10 cellular contexts compared by ENCODE assay signal in the genomic region with DNA sequence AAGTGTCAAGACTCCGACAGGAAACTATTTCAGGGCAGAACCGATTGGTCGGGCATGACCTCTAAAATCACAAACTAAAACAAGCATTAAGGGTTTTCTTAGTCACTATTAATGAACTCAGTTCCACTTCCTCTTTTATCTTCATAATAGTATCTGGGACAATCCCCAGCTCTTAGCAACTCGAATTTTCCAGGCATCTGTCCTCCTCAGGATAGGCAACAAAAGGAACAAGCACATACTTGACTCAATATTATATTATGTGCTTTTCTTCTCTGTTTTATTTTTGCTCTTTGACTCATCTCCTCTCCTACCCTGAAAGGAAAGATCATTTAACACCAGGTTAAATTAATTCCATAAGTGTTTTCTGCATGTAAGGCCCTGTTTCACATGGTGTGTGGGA.
DNase-seq lines count a peak whose midpoint lies in the region; ATAC-seq, FAIRE-seq and TF ChIP-seq lines count a peak whose summit lies in the region.
"Had no signal": no experiment of that assay in that cellular context is flagged by ENCODE, and none has a peak within 500 bp of the region (broad histone marks: within the 10 kb centered on the region; RNA-seq: fewer than 3 reads in every experiment).

No MANE protein-coding gene starts in this region.

- no peaks in the 10 kb centered on the region for H3K79me2 ChIP-seq in DOHH2 (ENCODE audit: control insufficient read depth, low read length)
- H3K79me2 ChIP-seq in GM12878 (ENCODE audit: control insufficient read depth, insufficient read depth, low read length), result no peaks in the 10 kb centered on the region

- ATAC-seq in GM19397 (IDR thresholded peaks at IDR 0.05; ENCODE audit: unreplicated experiment) (peak; percentile 58), HG03175 (IDR thresholded peaks at IDR 0.05; ENCODE audit: unreplicated experiment) (peak; percentile 70), GM12878 (peak; percentile 85)

- no peaks in the 10 kb centered on the region for H3K36me3 ChIP-seq in DOHH2 (ENCODE audit: control insufficient read depth, low read length)
- H3K36me3 ChIP-seq in GM12878 (ENCODE audit: control insufficient read depth in 2 of 2, insufficient read depth in 2 of 2, low read length in 1 of 2), result no peaks in the 10 kb centered on the region
- H3K36me3 ChIP-seq: transverse colon had no signal

- H4K20me1 ChIP-seq in DOHH2 (ENCODE audit: control insufficient read depth, insufficient read depth, low read depth, low read length) (no peaks in the 10 kb centered on the region), GM12878 (ENCODE audit: control insufficient read depth, insufficient read depth) (no peaks in the 10 kb centered on the region)

- peak overlapping the region; percentile 43 for H3K4me2 ChIP-seq in DOHH2 (ENCODE audit: low read length)
- H3K4me2 ChIP-seq in GM12878 (ENCODE audit: control insufficient read depth, insufficient read depth), result no peak overlapping the region

- CTCF ChIA-PET in GM12878 (lab: Yijun Ruan, JAX), result no interaction called here

- no TSS peak for BruUV-seq in GM12878 (replicated peaks; lab: Mats Ljungman, UMichigan)

- no peaks in the 10 kb centered on the region for H3F3A ChIP-seq in DOHH2 (ENCODE audit: control insufficient read depth, insufficient read depth)

- H3K27ac ChIP-seq in DOHH2 (ENCODE audit: low read depth, low read length) (no peak overlapping the region), GM12878 (ENCODE audit: control insufficient read depth, insufficient read depth) (no peak overlapping the region)
- H3K27ac ChIP-seq: C4-2B, transverse colon had no signal

- peaks cover 14% of the 10 kb centered on the region for H3K4me1 ChIP-seq in DOHH2 (ENCODE audit: control insufficient read depth, low read length)
- H3K4me1 ChIP-seq in GM12878 (ENCODE audit: control insufficient read depth, insufficient read depth, low read length), result peaks cover 11% of the 10 kb centered on the region
- H3K4me1 ChIP-seq: transverse colon had no signal

- H3K9me2 ChIP-seq in DOHH2 (replicated peaks; ENCODE audit: control insufficient read depth, low read length), result no peaks in the 10 kb centered on the region

- DNase-seq in GM12878 (ENCODE audit: low read depth, low spot score) (peak; percentile 45), ACHN (no peak), NCI-H748 treated with DMSO at 0.1 percent for 48 hours (lab: John Stamatoyannopoulos, UW) (no peak), NCI-H1694 treated with DMSO at 0.1 percent for 48 hours (lab: John Stamatoyannopoulos, UW) (no peak), NCI-H146 treated with DMSO at 0.1 percent for 48 hours (lab: John Stamatoyannopoulos, UW; ENCODE audit: unreplicated experiment) (no peak)
- DNase-seq: transverse colon had no signal

- RAD21 ChIA-PET in GM12878 (lab: Charles Lee; ENCODE audit: unreplicated experiment), result no interaction called here

- H3K4me3 ChIP-seq in DOHH2 (ENCODE audit: low read length) (no peak overlapping the region; the same call in 1 of the 2 replicates), GM12878 (no peak overlapping the region)
- H3K4me3 ChIP-seq: transverse colon had no signal

- in situ Hi-C loops in GM12878 (cut with MboI) (no loop called here), ACHN (cut with HindIII; ENCODE audit: low pct_ligation_motif_present, low pct_unique_long_range_greater_than_20kb, low sequenced_read_pairs) (no loop called here)

- intact Hi-C loops in GM12878 (cut with micrococcal nuclease; ENCODE audit: unreplicated experiment), result no loop called here

- TF ChIP-seq RAD21 in GM12878 (IDR thresholded peaks at IDR 0.05; ENCODE audit: insufficient read depth, low read depth, low read length), result no peak

- peak in 1 of 2 experiments; percentile 63; a peak in 1 of 4 replicates for TF ChIP-seq EP300 in GM12878 (IDR thresholded peaks at IDR 0.05; ENCODE audit: borderline replicate concordance in 1 of 2, control insufficient read depth in 1 of 2, low read depth in 2 of 2, low read length in 2 of 2)

- 0% methylated on average over 4 of the region's 4 CpGs for WGBS in GM12878 (ENCODE audit: insufficient coverage, insufficient replicate concordance, low lambda C conversion rate, missing lambda C conversion rate)

- POLR2A ChIA-PET in GM12878 (lab: Charles Lee), result no interaction called here

- H2AFZ ChIP-seq in GM12878 (ENCODE audit: control insufficient read depth, low read depth, low read length), result no peak overlapping the region

- SMC1A ChIA-PET in GM12878 (lab: Charles Lee; ENCODE audit: uncharacterized antibody, unreplicated experiment), result no interaction called here

- TF ChIP-seq POLR2A in GM12878 (IDR thresholded peaks at IDR 0.05; ENCODE audit: low read depth, low read length), result no peak

- TF ChIP-seq CTCF in DOHH2 (IDR thresholded peaks at IDR 0.05; ENCODE audit: low read depth, low read length, poor library complexity, severe bottlenecking), result no peak
- TF ChIP-seq CTCF in GM12878 (IDR thresholded peaks at IDR 0.05 in 2 of 3, conservative IDR thresholded peaks at IDR 0.05 in 1 of 3; ENCODE audit: control insufficient read depth in 2 of 3, extremely low read depth in 1 of 3, insufficient read depth in 1 of 3, low read depth in 3 of 3, low read length in 3 of 3), result no peak

- H3K9ac ChIP-seq in GM12878 (ENCODE audit: control insufficient read depth, insufficient read depth, low read length), result no peak overlapping the region

- H3K9me3 ChIP-seq in DOHH2 (ENCODE audit: control insufficient read depth, insufficient read depth, low read length) (no peaks in the 10 kb centered on the region), GM12878 (replicated peaks; ENCODE audit: control insufficient read depth, insufficient read depth, low read length) (no peaks in the 10 kb centered on the region; the same call in 2 of the 3 replicates)
- H3K9me3 ChIP-seq: transverse colon had no signal

- H3K27me3 ChIP-seq in DOHH2 (ENCODE audit: control insufficient read depth, low read length), result no peaks in the 10 kb centered on the region
- H3K27me3 ChIP-seq in GM12878 (replicated peaks in 1 of 2; ENCODE audit: control insufficient read depth in 2 of 2, insufficient read depth in 2 of 2, low read length in 1 of 2), result no peaks in the 10 kb centered on the region
- H3K27me3 ChIP-seq: transverse colon had no signal

- FAIRE-seq in GM12878 (lab: Jason Lieb, UNC), result peak; percentile 86

TF ChIP-seq in GM12878, 131 proteins besides CTCF, POLR2A, EP300 and RAD21 (continues in another document):
- TF ChIP-seq HDAC6 (IDR thresholded peaks at IDR 0.05; ENCODE audit: unreplicated experiment) (no peak), NRF1 (conservative IDR thresholded peaks at IDR 0.05; ENCODE audit: low read depth, low read length) (no peak), ESRRA (IDR thresholded peaks at IDR 0.05; ENCODE audit: low read length) (no peak), SRF (IDR thresholded peaks at IDR 0.05; ENCODE audit: low read depth in 2 of 2, low read length in 2 of 2) (no peak), HDGF (IDR thresholded peaks at IDR 0.05) (no peak), RELA (IDR thresholded peaks at IDR 0.05; ENCODE audit: borderline replicate concordance, partially characterized antibody) (no peak), DPF2 (IDR thresholded peaks at IDR 0.05) (peak; percentile 85), BHLHE40 (IDR thresholded peaks at IDR 0.05; ENCODE audit: borderline replicate concordance in 1 of 2, low read depth in 2 of 2, low read length in 1 of 2) (no peak), RFX5 (IDR thresholded peaks at IDR 0.05; ENCODE audit: low read depth, low read length) (no peak), BMI1 (IDR thresholded peaks at IDR 0.05; ENCODE audit: borderline replicate concordance) (peak; percentile 30; the same call in 1 of the 2 replicates), JUND (IDR thresholded peaks at IDR 0.05; ENCODE audit: low read depth, low read length) (no peak), LARP7 (IDR thresholded peaks at IDR 0.05) (no peak), EGR1 (IDR thresholded peaks at IDR 0.05; ENCODE audit: borderline replicate concordance in 1 of 2, low read depth in 2 of 2, low read length in 2 of 2) (no peak), ZNF274 (IDR thresholded peaks at IDR 0.05; ENCODE audit: insufficient read depth, insufficient read length) (no peak), SIN3A (IDR thresholded peaks at IDR 0.05; ENCODE audit: low read depth, low read length) (no peak), NR2C2 (IDR thresholded peaks at IDR 0.05; ENCODE audit: borderline replicate concordance, control insufficient read depth, insufficient read length, low read depth) (no peak), STAT1 (conservative IDR thresholded peaks at IDR 0.05) (no peak), SIX5 (IDR thresholded peaks at IDR 0.05; ENCODE audit: low read depth, low read length, severe bottlenecking) (no peak), ZNF622 (IDR thresholded peaks at IDR 0.05) (no peak), KLF5 (IDR thresholded peaks at IDR 0.05; ENCODE audit: partially characterized antibody) (no peak), BRCA1 (IDR thresholded peaks at IDR 0.05; ENCODE audit: low read depth, low read length) (no peak)
- TF ChIP-seq, protein P1, sequence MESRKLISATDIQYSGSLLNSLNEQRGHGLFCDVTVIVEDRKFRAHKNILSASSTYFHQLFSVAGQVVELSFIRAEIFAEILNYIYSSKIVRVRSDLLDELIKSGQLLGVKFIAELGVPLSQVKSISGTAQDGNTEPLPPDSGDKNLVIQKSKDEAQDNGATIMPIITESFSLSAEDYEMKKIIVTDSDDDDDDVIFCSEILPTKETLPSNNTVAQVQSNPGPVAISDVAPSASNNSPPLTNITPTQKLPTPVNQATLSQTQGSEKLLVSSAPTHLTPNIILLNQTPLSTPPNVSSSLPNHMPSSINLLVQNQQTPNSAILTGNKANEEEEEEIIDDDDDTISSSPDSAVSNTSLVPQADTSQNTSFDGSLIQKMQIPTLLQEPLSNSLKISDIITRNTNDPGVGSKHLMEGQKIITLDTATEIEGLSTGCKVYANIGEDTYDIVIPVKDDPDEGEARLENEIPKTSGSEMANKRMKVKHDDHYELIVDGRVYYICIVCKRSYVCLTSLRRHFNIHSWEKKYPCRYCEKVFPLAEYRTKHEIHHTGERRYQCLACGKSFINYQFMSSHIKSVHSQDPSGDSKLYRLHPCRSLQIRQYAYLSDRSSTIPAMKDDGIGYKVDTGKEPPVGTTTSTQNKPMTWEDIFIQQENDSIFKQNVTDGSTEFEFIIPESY (IDR thresholded peaks at IDR 0.05), result no peak
- TF ChIP-seq, protein P2, sequence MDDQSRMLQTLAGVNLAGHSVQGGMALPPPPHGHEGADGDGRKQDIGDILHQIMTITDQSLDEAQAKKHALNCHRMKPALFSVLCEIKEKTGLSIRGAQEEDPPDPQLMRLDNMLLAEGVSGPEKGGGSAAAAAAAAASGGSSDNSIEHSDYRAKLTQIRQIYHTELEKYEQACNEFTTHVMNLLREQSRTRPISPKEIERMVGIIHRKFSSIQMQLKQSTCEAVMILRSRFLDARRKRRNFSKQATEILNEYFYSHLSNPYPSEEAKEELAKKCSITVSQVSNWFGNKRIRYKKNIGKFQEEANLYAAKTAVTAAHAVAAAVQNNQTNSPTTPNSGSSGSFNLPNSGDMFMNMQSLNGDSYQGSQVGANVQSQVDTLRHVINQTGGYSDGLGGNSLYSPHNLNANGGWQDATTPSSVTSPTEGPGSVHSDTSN (IDR thresholded peaks at IDR 0.05; ENCODE audit: insufficient replicate concordance, low read depth, low read length), result no peak
